19 cellular contexts compared by ENCODE assay signal in the genomic region with DNA sequence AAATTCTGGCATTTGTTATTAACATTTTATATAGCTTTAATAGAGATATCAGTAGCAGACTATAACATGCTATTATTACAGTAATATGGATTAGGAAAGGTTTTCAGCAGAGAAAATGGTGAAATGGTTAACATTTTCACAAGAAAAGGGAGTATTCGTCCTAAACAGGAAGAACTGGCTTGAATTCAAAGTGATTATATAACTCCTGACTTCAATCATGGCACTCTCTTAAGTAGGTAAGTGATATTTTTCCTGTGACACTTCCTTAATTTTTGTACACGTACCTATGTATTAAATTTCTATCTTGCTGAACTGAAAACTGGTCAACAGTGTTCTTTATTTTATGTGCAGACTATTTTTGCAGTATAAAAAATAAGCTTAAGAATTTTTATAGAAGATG.
DNase-seq lines count a peak whose midpoint lies in the region; ATAC-seq, FAIRE-seq and TF ChIP-seq lines count a peak whose summit lies in the region.
"Had no signal": no experiment of that assay in that cellular context is flagged by ENCODE, and none has a peak within 500 bp of the region (broad histone marks: within the 10 kb centered on the region; RNA-seq: fewer than 3 reads in every experiment).

No MANE protein-coding gene starts in this region.

- no peaks in the 10 kb centered on the region for H3K9me3 ChIP-seq in heart right ventricle
- no peaks in the 10 kb centered on the region for H3K9me3 ChIP-seq in right atrium auricular region
- H3K9me3 ChIP-seq in esophagus squamous epithelium: no peaks in the 10 kb centered on the region
- no peaks in the 10 kb centered on the region for H3K9me3 ChIP-seq in sigmoid colon
- H3K9me3 ChIP-seq: Peyer's patch had no signal

- no peak for FAIRE-seq in urothelium cell line (lab: Jason Lieb, UNC)
- FAIRE-seq: G401.6, GM12892, K562 had no signal

- TF ChIP-seq EP300 in sigmoid colon (IDR thresholded peaks at IDR 0.05): no peak

- no peak for TF ChIP-seq POLR2A in esophagus squamous epithelium (IDR thresholded peaks at IDR 0.05)
- no peak for TF ChIP-seq POLR2A in sigmoid colon (IDR thresholded peaks at IDR 0.05)

- H3K36me3 ChIP-seq in heart right ventricle: no peaks in the 10 kb centered on the region
- no peaks in the 10 kb centered on the region for H3K36me3 ChIP-seq in right atrium auricular region
- H3K36me3 ChIP-seq in esophagus squamous epithelium: no peaks in the 10 kb centered on the region
- no peaks in the 10 kb centered on the region for H3K36me3 ChIP-seq in sigmoid colon
- H3K36me3 ChIP-seq: Peyer's patch had no signal

- H3K27ac ChIP-seq in heart right ventricle (peak overlapping the region in 9 of 10 donors; percentile 1 to 75 (median 54)), right atrium auricular region (no peak overlapping the region), esophagus squamous epithelium (peak overlapping the region; percentile 20 to 68 (median 44)), sigmoid colon (peak overlapping the region in 3 of 4 donors; percentile 2 to 42 (median 16))
- H3K27ac ChIP-seq: Peyer's patch had no signal

- no peak for TF ChIP-seq CTCF in heart right ventricle (IDR thresholded peaks at IDR 0.05)
- TF ChIP-seq CTCF in right atrium auricular region (IDR thresholded peaks at IDR 0.05): no peak
- TF ChIP-seq CTCF in esophagus squamous epithelium (IDR thresholded peaks at IDR 0.05): no peak
- TF ChIP-seq CTCF in sigmoid colon (IDR thresholded peaks at IDR 0.05): no peak

- intact Hi-C loops in heart right ventricle (cut with DNase I) (loop anchor here in 1 of 10 donors (5.0 kb wide), 1 partner anchor 68 kb away; a partner anchor contains a TSS), esophagus squamous epithelium (cut with DNase I) (no loop called here), sigmoid colon (cut with DNase I) (no loop called here)

- H3K4me3 ChIP-seq in heart right ventricle (no peak overlapping the region), right atrium auricular region (no peak overlapping the region), esophagus squamous epithelium (no peak overlapping the region), sigmoid colon (no peak overlapping the region)
- H3K4me3 ChIP-seq: K562, Peyer's patch had no signal

- whole genome bisulfite sequencing in heart right ventricle, 2 donors: 34 to 57% methylated on average over 2 of the region's 2 CpGs
- WGBS in esophagus squamous epithelium, 2 donors: 39 to 41% methylated on average over 2 of the region's 2 CpGs
- WGBS in sigmoid colon, 2 donors: 8 to 38% methylated on average over 2 of the region's 2 CpGs

- ATAC-seq in heart right ventricle (no peak), GM21717 (IDR thresholded peaks at IDR 0.05; ENCODE audit: unreplicated experiment) (no peak), GM19467 (IDR thresholded peaks at IDR 0.05; ENCODE audit: unreplicated experiment) (no peak)
- ATAC-seq: K562 had no signal

- H3K27me3 ChIP-seq in heart right ventricle (no peaks in the 10 kb centered on the region), right atrium auricular region (no peaks in the 10 kb centered on the region), esophagus squamous epithelium (no peaks in the 10 kb centered on the region), sigmoid colon (no peaks in the 10 kb centered on the region)
- H3K27me3 ChIP-seq: Peyer's patch had no signal

- DNase-seq in heart right ventricle (no peak), right atrium auricular region (ENCODE audit: low spot score) (no peak), esophagus squamous epithelium (lab: John Stamatoyannopoulos, UW) (no peak), sigmoid colon (no peak), NCI-H524 (lab: John Stamatoyannopoulos, UW) (no peak), urothelium cell line (ENCODE audit: low spot score) (no peak)
- DNase-seq: AML-193, DMS79, GOT3, NCI-H146, NCI-H446, NCI-H748 treated with DMSO at 0.1 percent for 48 hours, Peyer's patch, SHP77 had no signal

- H3K4me1 ChIP-seq in heart right ventricle (peaks cover 0 to 54% (median 30%) of the 10 kb centered on the region in 9 donors), right atrium auricular region (peaks cover 0 to 17% of the 10 kb centered on the region in 2 donors), esophagus squamous epithelium (peaks cover 0 to 47% (median 8%) of the 10 kb centered on the region in 3 donors), sigmoid colon (peaks cover 0 to under 1% (median 0%) of the 10 kb centered on the region in 4 donors)
- H3K4me1 ChIP-seq: Peyer's patch had no signal

Comparison
In these comparisons a context has a peak if more than half of its experiments do, and no peak if none do; other contexts are left out.
1. H3K27ac ChIP-seq: peak in heart right ventricle (9 of 10), esophagus squamous epithelium (4 of 4) and sigmoid colon (3 of 4); none in right atrium auricular region (0 of 2).